23 cellular contexts compared by ENCODE assay signal in genomic region chr1:3770047-3770765, GRCh38. TPM values are rescaled to one million over a fixed set of nuclear protein-coding genes. Genes with fewer than 3 reads are reported as not detected.
A peak's percentile ranks its signal among the peaks of the same experiment; 100 is the strongest.
DNase-seq lines count a peak whose midpoint lies in the region; ATAC-seq lines count a peak whose summit lies in the region.
"Had no signal": no experiment of that assay in that cellular context is flagged by ENCODE, and none has a peak within 500 bp of the region (broad histone marks: within the 10 kb centered on the region; RNA-seq: fewer than 3 reads in every experiment).

No MANE protein-coding gene starts in this region.

- no peaks in the 10 kb centered on the region for H3K4me1 Mint-ChIP-seq in T-helper 1 cell treated with Interleukin-12 subunit alpha and Interleukin-12 subunit beta and Interleukin-4 antibody, amounts not matched to agents 30 μg/mL and 1 μg/mL, for 36 hours (ENCODE audit: low read depth)
- peaks cover 3% of the 10 kb centered on the region for H3K4me1 Mint-ChIP-seq in activated T-helper 2 cell treated with anti-CD3 and anti-CD28 coated beads, Interferon-gamma antibody, Interleukin-2, Interleukin-4, amounts not matched to agents 10 μg/mL and 5 μg/mL and 100 μg/mL, durations not matched to agents 14 hours and 24 hours and 36 hours (ENCODE audit: low read depth)
- H3K4me1 Mint-ChIP-seq in naive thymus-derived CD4-positive, alpha-beta T cell, result peaks cover 2 to 18% (median 6%) of the 10 kb centered on the region in 7 donors

- H3K9me3 Mint-ChIP-seq in T-helper 1 cell treated with Interleukin-12 subunit alpha and Interleukin-12 subunit beta and Interleukin-4 antibody, amounts not matched to agents 30 μg/mL and 1 μg/mL, for 36 hours, result no peaks in the 10 kb centered on the region
- no peaks in the 10 kb centered on the region for H3K9me3 Mint-ChIP-seq in activated T-helper 2 cell treated with anti-CD3 and anti-CD28 coated beads, Interferon-gamma antibody, Interleukin-2, Interleukin-4, amounts not matched to agents 10 μg/mL and 5 μg/mL and 100 μg/mL, durations not matched to agents 14 hours and 24 hours and 36 hours
- H3K9me3 Mint-ChIP-seq in naive thymus-derived CD4-positive, alpha-beta T cell, result no peaks in the 10 kb centered on the region

- no peak for DNase-seq in T-helper 1 cell
- DNase-seq in activated T-helper 2 cell treated with anti-CD3 and anti-CD28 coated beads, Interferon-gamma antibody, Interleukin-2, Interleukin-4, amounts not matched to agents 10 μg/mL and 5 μg/mL and 100 μg/mL, durations not matched to agents 14 hours and 24 hours and 36 hours (ENCODE audit: low spot score), result no peak
- no peak for DNase-seq in naive thymus-derived CD4-positive, alpha-beta T cell
- no peak for DNase-seq in GM03348 (ENCODE audit: low spot score)
- no peak for DNase-seq in GM19240 (ENCODE audit: insufficient read length, low spot score)
- DNase-seq in activated CD4-positive, CD25-positive, alpha-beta regulatory T cell treated with anti-CD3 and anti-CD28 coated beads, Interleukin-2, amount 50 U/mL, for 72 hours, result no peak
- DNase-seq: activated CD4-positive, alpha-beta T cell treated with anti-CD3 and anti-CD28 coated beads for 1 hour; activated naive CD4-positive, alpha-beta T cell treated with Interleukin-2 at 50 U/mL for 16 hours; AML-193; effector memory CD4-positive, alpha-beta T cell; esophagus squamous epithelium; kidney glomerular epithelial cell; mammary epithelial cell; NCI-H446 treated with DMSO at 0.1 percent for 48 hours; SK-N-SH; small intestine; stimulated activated CD4-positive, alpha-beta T cell treated with anti-CD3 and anti-CD28 coated beads, Interleukin-4, amount 100 ng/mL, for 1 hour; uterus had no signal

- no peak for ATAC-seq in naive thymus-derived CD4-positive, alpha-beta T cell
- ATAC-seq: HCT116 had no signal

- H3K4me3 ChIP-seq in BLaER1 treated with 17β-estradiol and CSF1 and Interleukin-3, amounts not matched to agents 10 nM and 100 nM, result no peak overlapping the region
- H3K4me3 ChIP-seq in naive thymus-derived CD4-positive, alpha-beta T cell (ENCODE audit: low read length), result no peak overlapping the region
- H3K4me3 ChIP-seq: esophagus squamous epithelium, uterus had no signal

- CTCF ChIA-PET in naive thymus-derived CD4-positive, alpha-beta T cell (lab: Charles Lee), result no interaction called here

- intact Hi-C loops in activated T-helper 2 cell treated with anti-CD3 and anti-CD28 coated beads, Interferon-gamma antibody, Interleukin-2, Interleukin-4, amounts not matched to agents 10 μg/mL and 5 μg/mL and 100 μg/mL, durations not matched to agents 14 hours and 24 hours and 36 hours (cut with micrococcal nuclease), result loop anchor here (10.0 kb wide), 1 partner anchor 135 kb away; the partner anchor contains the start of gene C1orf174
- intact Hi-C loops in naive thymus-derived CD4-positive, alpha-beta T cell (cut with micrococcal nuclease), result loop anchor here in 1 of 2 donors (10.0 kb wide), 1 partner anchor 145 kb away; the partner anchor contains the start of gene TPRG1L

- H3K4me2 ChIP-seq in BLaER1 treated with 17β-estradiol and CSF1 and Interleukin-3, amounts not matched to agents 10 nM and 100 nM, result peak overlapping the region; percentile 30 to 100 (median 99); a peak in 21 of 22 replicates
- H3K4me2 ChIP-seq: SK-N-SH had no signal

- 0 out of 22 replicates have a peak overlapping the region, but pooled peaks of 1 of the 11 experiments have one; percentile 76 for H3K9ac ChIP-seq in BLaER1 treated with 17β-estradiol and CSF1 and Interleukin-3, amounts not matched to agents 10 nM and 100 nM
- H3K9ac ChIP-seq: SK-N-SH had no signal

- H3K27me3 Mint-ChIP-seq in T-helper 1 cell treated with Interleukin-12 subunit alpha and Interleukin-12 subunit beta and Interleukin-4 antibody, amounts not matched to agents 30 μg/mL and 1 μg/mL, for 36 hours (ENCODE audit: low read depth), result no peaks in the 10 kb centered on the region
- no peaks in the 10 kb centered on the region for H3K27me3 Mint-ChIP-seq in activated T-helper 2 cell treated with anti-CD3 and anti-CD28 coated beads, Interferon-gamma antibody, Interleukin-2, Interleukin-4, amounts not matched to agents 10 μg/mL and 5 μg/mL and 100 μg/mL, durations not matched to agents 14 hours and 24 hours and 36 hours (ENCODE audit: low read depth)
- peaks cover 0 to 7% (median 6%) of the 10 kb centered on the region in 5 donors for H3K27me3 Mint-ChIP-seq in naive thymus-derived CD4-positive, alpha-beta T cell

- H3K4me1 ChIP-seq in BLaER1 treated with 17β-estradiol and CSF1 and Interleukin-3, amounts not matched to agents 10 nM and 100 nM, result peaks cover 45 to 67% (median 63%) of the 10 kb centered on the region in 10 experiments
- peaks cover 5 to 12% of the 10 kb centered on the region in 2 donors for H3K4me1 ChIP-seq in naive thymus-derived CD4-positive, alpha-beta T cell (ENCODE audit: control insufficient read depth in 2 of 2, insufficient read depth in 2 of 2, low read length in 2 of 2)

- H3K36me3 Mint-ChIP-seq in T-helper 1 cell treated with Interleukin-12 subunit alpha and Interleukin-12 subunit beta and Interleukin-4 antibody, amounts not matched to agents 30 μg/mL and 1 μg/mL, for 36 hours (ENCODE audit: low read depth), result no peaks in the 10 kb centered on the region
- no peaks in the 10 kb centered on the region for H3K36me3 Mint-ChIP-seq in activated T-helper 2 cell treated with anti-CD3 and anti-CD28 coated beads, Interferon-gamma antibody, Interleukin-2, Interleukin-4, amounts not matched to agents 10 μg/mL and 5 μg/mL and 100 μg/mL, durations not matched to agents 14 hours and 24 hours and 36 hours (ENCODE audit: low read depth)
- no peaks in the 10 kb centered on the region for H3K36me3 Mint-ChIP-seq in naive thymus-derived CD4-positive, alpha-beta T cell

- POLR2A ChIA-PET in naive thymus-derived CD4-positive, alpha-beta T cell (lab: Charles Lee), result interaction anchor here (1.3 kb wide), 1 partner anchor 22 kb away, joined by 3 read pairs; no protein-coding TSS in a partner anchor

- no peaks in the 10 kb centered on the region for H3K36me3 ChIP-seq in BLaER1 treated with 17β-estradiol and CSF1 and Interleukin-3, amounts not matched to agents 10 nM and 100 nM
- H3K36me3 ChIP-seq in naive thymus-derived CD4-positive, alpha-beta T cell (ENCODE audit: control insufficient read depth in 2 of 3, insufficient read depth in 3 of 3, low read length in 3 of 3), result no peaks in the 10 kb centered on the region
- H3K36me3 ChIP-seq: esophagus squamous epithelium, uterus had no signal

- peaks cover 0 to 23% (median 16%) of the 10 kb centered on the region in 11 experiments; a peak in 16 of 22 replicates for H4K20me1 ChIP-seq in BLaER1 treated with 17β-estradiol and CSF1 and Interleukin-3, amounts not matched to agents 10 nM and 100 nM

- H3K4me3 Mint-ChIP-seq in T-helper 1 cell treated with Interleukin-12 subunit alpha and Interleukin-12 subunit beta and Interleukin-4 antibody, amounts not matched to agents 30 μg/mL and 1 μg/mL, for 36 hours, result peak overlapping the region; percentile 50
- peak overlapping the region; percentile 52 for H3K4me3 Mint-ChIP-seq in activated T-helper 2 cell treated with anti-CD3 and anti-CD28 coated beads, Interferon-gamma antibody, Interleukin-2, Interleukin-4, amounts not matched to agents 10 μg/mL and 5 μg/mL and 100 μg/mL, durations not matched to agents 14 hours and 24 hours and 36 hours (ENCODE audit: low read depth)
- peak overlapping the region in 9 of 10 donors; percentile 32 to 78 (median 62) for H3K4me3 Mint-ChIP-seq in naive thymus-derived CD4-positive, alpha-beta T cell

- no peak overlapping the region for H3K27ac Mint-ChIP-seq in T-helper 1 cell treated with Interleukin-12 subunit alpha and Interleukin-12 subunit beta and Interleukin-4 antibody, amounts not matched to agents 30 μg/mL and 1 μg/mL, for 36 hours
- H3K27ac Mint-ChIP-seq in activated T-helper 2 cell treated with anti-CD3 and anti-CD28 coated beads, Interferon-gamma antibody, Interleukin-2, Interleukin-4, amounts not matched to agents 10 μg/mL and 5 μg/mL and 100 μg/mL, durations not matched to agents 14 hours and 24 hours and 36 hours, result no peak overlapping the region
- no peak overlapping the region for H3K27ac Mint-ChIP-seq in naive thymus-derived CD4-positive, alpha-beta T cell

- H3K9me3 ChIP-seq in BLaER1 treated with 17β-estradiol and CSF1 and Interleukin-3, amounts not matched to agents 10 nM and 100 nM (replicated peaks in 1 of 11), result no peaks in the 10 kb centered on the region
- H3K9me3 ChIP-seq in naive thymus-derived CD4-positive, alpha-beta T cell (ENCODE audit: control insufficient read depth in 2 of 3, low read length in 3 of 3), result no peaks in the 10 kb centered on the region
- H3K9me3 ChIP-seq: esophagus squamous epithelium, SK-N-SH, uterus had no signal

- peaks cover 0 to 12% (median 5%) of the 10 kb centered on the region in 11 experiments; a peak in 6 of 22 replicates for H3K27me3 ChIP-seq in BLaER1 treated with 17β-estradiol and CSF1 and Interleukin-3, amounts not matched to agents 10 nM and 100 nM
- no peaks in the 10 kb centered on the region for H3K27me3 ChIP-seq in naive thymus-derived CD4-positive, alpha-beta T cell (ENCODE audit: control insufficient read depth in 2 of 2, insufficient read depth in 2 of 2, low read length in 2 of 2)
- H3K27me3 ChIP-seq: uterus had no signal

- H3K27ac ChIP-seq in BLaER1 treated with 17β-estradiol and CSF1 and Interleukin-3, amounts not matched to agents 10 nM and 100 nM, result no peak overlapping the region
- H3K27ac ChIP-seq in naive thymus-derived CD4-positive, alpha-beta T cell (ENCODE audit: low read depth, low read length), result no peak overlapping the region
- H3K27ac ChIP-seq: 22Rv1, esophagus squamous epithelium, uterus had no signal

RNA-seq across cellular contexts. Expression of gene SMIM1, which starts 2.3 kb away (rescaled TPM):
- total RNA-seq in activated T-helper 2 cell treated with anti-CD3 and anti-CD28 coated beads, Interferon-gamma antibody, Interleukin-2, Interleukin-4, amounts not matched to agents 10 μg/mL and 5 μg/mL and 100 μg/mL, durations not matched to agents 14 hours and 24 hours and 36 hours, result 1.4 and 2.3 TPM in 2 replicates
- 1 to 10 TPM in 4 of 5 experiments, under 1 TPM in 1; 0.58 to 4.3 (median 2.3) TPM for total RNA-seq in naive thymus-derived CD4-positive, alpha-beta T cell
- polyA plus RNA-seq in naive thymus-derived CD4-positive, alpha-beta T cell, result 1 to 10 TPM in 1 of 2 donors, under 1 TPM in 1; 0.75 to 3.0 TPM

RNA-seq across cellular contexts. Expression of gene CCDC27, which starts 18.0 kb away (rescaled TPM):
- 0.07 TPM in 1 of 2 replicates, not detected in the other for total RNA-seq in activated T-helper 2 cell treated with anti-CD3 and anti-CD28 coated beads, Interferon-gamma antibody, Interleukin-2, Interleukin-4, amounts not matched to agents 10 μg/mL and 5 μg/mL and 100 μg/mL, durations not matched to agents 14 hours and 24 hours and 36 hours
- total RNA-seq in naive thymus-derived CD4-positive, alpha-beta T cell, result not detected
- not detected for polyA plus RNA-seq in naive thymus-derived CD4-positive, alpha-beta T cell
- total RNA-seq: esophagus squamous epithelium, mammary epithelial cell, pulmonary artery endothelial cell, uterus had no signal
- polyA plus RNA-seq: mammary epithelial cell, SK-N-SH had no signal

RNA-seq across cellular contexts. Expression of gene LRRC47, which starts 26.1 kb away (rescaled TPM):
- 40.4 and 41.3 TPM in 2 replicates for total RNA-seq in activated T-helper 2 cell treated with anti-CD3 and anti-CD28 coated beads, Interferon-gamma antibody, Interleukin-2, Interleukin-4, amounts not matched to agents 10 μg/mL and 5 μg/mL and 100 μg/mL, durations not matched to agents 14 hours and 24 hours and 36 hours
- total RNA-seq in naive thymus-derived CD4-positive, alpha-beta T cell, result 10 to 100 TPM; 38.2 to 60.2 (median 43.9) TPM
- polyA plus RNA-seq in naive thymus-derived CD4-positive, alpha-beta T cell, result 10 to 100 TPM; 25.7 to 33.4 TPM
